Comparison of ENCODE assay signal across 9 cellular contexts in the genomic region with DNA sequence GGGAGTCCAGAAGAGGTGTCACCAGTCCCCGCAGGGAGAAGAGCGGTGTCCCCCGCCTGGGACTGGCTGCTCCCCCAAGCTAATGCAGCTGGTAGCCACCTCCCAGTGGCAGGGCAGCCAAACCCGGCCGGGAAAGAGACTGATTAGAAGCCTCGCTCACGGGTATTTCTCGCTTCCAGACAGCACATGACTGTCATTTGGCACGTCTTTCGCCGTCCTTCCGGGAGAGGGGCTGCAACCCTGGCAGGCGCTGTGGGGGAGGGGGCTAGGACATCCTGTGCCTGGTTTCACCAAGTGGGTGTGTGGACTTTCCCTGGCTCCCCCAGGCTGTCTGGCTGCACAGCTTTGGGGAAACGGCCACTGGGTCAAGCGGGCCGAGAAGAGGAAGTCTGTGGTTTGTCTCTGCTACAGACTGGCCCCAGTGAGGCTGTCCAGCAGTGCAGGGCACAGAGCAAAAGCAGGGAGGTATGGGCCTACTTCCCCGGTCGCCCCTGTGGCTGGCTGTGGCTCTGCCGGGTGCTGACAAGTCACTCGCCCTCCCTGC. TPM values are rescaled to one million over a fixed set of nuclear protein-coding genes. Genes with fewer than 3 reads are reported as not detected.
A peak's percentile ranks its signal among the peaks of the same experiment; 100 is the strongest.
DNase-seq lines count a peak whose midpoint lies in the region; ATAC-seq and TF ChIP-seq lines count a peak whose summit lies in the region.
"Had no signal": no experiment of that assay in that cellular context is flagged by ENCODE, and none has a peak within 500 bp of the region (broad histone marks: within the 10 kb centered on the region; RNA-seq: fewer than 3 reads in every experiment).

No MANE protein-coding gene starts in this region.

- ATAC-seq in GM19035 (IDR thresholded peaks at IDR 0.05; ENCODE audit: unreplicated experiment) (peak; percentile 17), activated B cell treated with CpG ODN at 0.5 μM for 24 hours (ENCODE audit: low read depth) (no peak), right cardiac atrium (peak; percentile 42 to 55), GM18519 (IDR thresholded peaks at IDR 0.05; ENCODE audit: low FRiP score, unreplicated experiment) (no peak)

- no peak for TF ChIP-seq CTCF in activated B cell treated with CpG ODN at 0.5 μM for 24 hours (IDR thresholded peaks at IDR 0.05)
- TF ChIP-seq CTCF in MCF 10A (IDR thresholded peaks at IDR 0.05; ENCODE audit: unreplicated experiment) = no peak

- no peaks in the 10 kb centered on the region for H3K27me3 ChIP-seq in right cardiac atrium (ENCODE audit: control insufficient read depth, insufficient read depth)

- no peak for DNase-seq in activated B cell treated with CpG ODN at 0.5 μM for 24 hours
- DNase-seq in right cardiac atrium = peak; percentile 89 to 95 (median 94)
- DNase-seq in MCF 10A (ENCODE audit: unreplicated experiment) = no peak
- DNase-seq in NCI-H1417 treated with DMSO at 0.1 percent for 48 hours (lab: John Stamatoyannopoulos, UW) = no peak
- DNase-seq in NCI-H1417 (lab: John Stamatoyannopoulos, UW) = no peak
- DNase-seq: NCI-H1930 had no signal

- intact Hi-C loops in activated B cell treated with CpG ODN at 0.5 μM for 24 hours (cut with micrococcal nuclease) (loop anchor here (5.0 kb wide), 2 partner anchors 114 to 529 kb away; a partner anchor contains a TSS), right cardiac atrium (cut with DNase I) (no loop called here), MCF 10A (cut with micrococcal nuclease) (no loop called here)

- H3K4me1 Mint-ChIP-seq in activated B cell treated with CpG ODN at 0.5 μM for 24 hours (peaks cover 75% of the 10 kb centered on the region), MCF 10A (ENCODE audit: insufficient read depth, unreplicated experiment) (peaks cover 13% of the 10 kb centered on the region)

- H3K36me3 Mint-ChIP-seq in activated B cell treated with CpG ODN at 0.5 μM for 24 hours (ENCODE audit: low read depth) = peaks cover 3% of the 10 kb centered on the region
- peaks cover 8% of the 10 kb centered on the region for H3K36me3 Mint-ChIP-seq in MCF 10A (ENCODE audit: insufficient read depth, unreplicated experiment)

- no TSS peak for BruUV-seq in MCF 10A (replicated peaks; lab: Mats Ljungman, UMichigan)

- no peaks in the 10 kb centered on the region for H3K9me3 ChIP-seq in right cardiac atrium (ENCODE audit: control insufficient read depth, low read length)

- H3K27ac Mint-ChIP-seq in activated B cell treated with CpG ODN at 0.5 μM for 24 hours (peak overlapping the region; percentile 83), MCF 10A (ENCODE audit: low read depth, unreplicated experiment) (no peak overlapping the region)

- H3K27me3 Mint-ChIP-seq in activated B cell treated with CpG ODN at 0.5 μM for 24 hours = no peaks in the 10 kb centered on the region
- H3K27me3 Mint-ChIP-seq in MCF 10A (ENCODE audit: insufficient read depth, unreplicated experiment) = no peaks in the 10 kb centered on the region

- POLR2A ChIA-PET in activated B cell treated with CpG ODN at 0.5 μM for 24 hours (lab: Charles Lee) (interaction anchor here (8.5 kb wide), 1 partner anchor 19 kb away, joined by 91 read pairs; a partner anchor contains a TSS), MCF 10A (lab: Yijun Ruan, JAX) (interaction anchor here (1.3 kb wide), 1 partner anchor 9 kb away, joined by 3 read pairs; no protein-coding TSS in a partner anchor)

- H3K27ac ChIP-seq in right cardiac atrium (ENCODE audit: low read length) (peak overlapping the region; percentile 53), skin epidermis (peak overlapping the region in 20 of 21 experiments; percentile 26 to 100 (median 96))

- H3K9me3 Mint-ChIP-seq in activated B cell treated with CpG ODN at 0.5 μM for 24 hours (no peaks in the 10 kb centered on the region), MCF 10A (ENCODE audit: unreplicated experiment) (no peaks in the 10 kb centered on the region)

- CTCF ChIA-PET in activated B cell treated with CpG ODN at 0.5 μM for 24 hours (lab: Charles Lee) = no interaction called here
- CTCF ChIA-PET in MCF 10A (lab: Yijun Ruan, JAX) = interaction anchor here (1.0 kb wide), 1 partner anchor 76 kb away, joined by 3 read pairs; no protein-coding TSS in a partner anchor

- WGBS in right cardiac atrium = 22% methylated on average over 20 of the region's 20 CpGs

- H3K4me3 ChIP-seq in right cardiac atrium (ENCODE audit: low read length) = no peak overlapping the region
- peak overlapping the region in 3 of 7 experiments; percentile 3 to 16 (median 8) for H3K4me3 ChIP-seq in skin epidermis

- peaks cover 30% of the 10 kb centered on the region for H3K4me1 ChIP-seq in right cardiac atrium (ENCODE audit: control insufficient read depth, insufficient read depth, low read length)

- H3K4me3 Mint-ChIP-seq in activated B cell treated with CpG ODN at 0.5 μM for 24 hours (peak overlapping the region; percentile 66), MCF 10A (ENCODE audit: unreplicated experiment) (no peak overlapping the region)

RNA-seq across cellular contexts. Expression of a gene that starts 3.8 kb away (rescaled TPM):
- 130 and 132 TPM in 2 replicates for total RNA-seq in activated B cell treated with CpG ODN at 0.5 μM for 24 hours
- 100 to 1,000 TPM; 677 to 920 (median 748) TPM for total RNA-seq in right cardiac atrium
- 869 TPM for polyA plus RNA-seq in right cardiac atrium
- 183 and 187 TPM in 2 replicates for total RNA-seq in MCF 10A (2022)

RNA-seq across cellular contexts. Expression of a gene that starts 19.7 kb away (rescaled TPM):
- total RNA-seq in activated B cell treated with CpG ODN at 0.5 μM for 24 hours (59.4 and 59.7 TPM in 2 replicates), right cardiac atrium (10 to 100 TPM; 30.5 to 50.4 (median 37.1) TPM), MCF 10A (2022) (69.9 and 70.3 TPM in 2 replicates)
- polyA plus RNA-seq in right cardiac atrium = 31.8 TPM

Comparison
In these comparisons a context has a peak if more than half of its experiments do, and no peak if none do; other contexts are left out.
1. ATAC-seq: peak in GM19035 (single experiment) and right cardiac atrium (2 of 2); none in activated B cell treated with CpG ODN at 0.5 μM for 24 hours (single experiment) and GM18519 (single experiment).
2. DNase-seq: peak in right cardiac atrium (3 of 3); none in activated B cell treated with CpG ODN at 0.5 μM for 24 hours (single experiment), MCF 10A (single experiment), NCI-H1417 treated with DMSO at 0.1 percent for 48 hours (single experiment) and NCI-H1417 (0 of 3).